Comparison of ENCODE assay signal across 20 cellular contexts in genomic region chr4:150280975-150281374, GRCh38.
DNase-seq lines count a peak whose midpoint lies in the region; ATAC-seq and TF ChIP-seq lines count a peak whose summit lies in the region.
"Had no signal": no experiment of that assay in that cellular context is flagged by ENCODE, and none has a peak within 500 bp of the region (broad histone marks: within the 10 kb centered on the region; RNA-seq: fewer than 3 reads in every experiment).

No MANE protein-coding gene starts in this region.

- H3K4ac ChIP-seq in IMR-90 (ENCODE audit: low read depth, low read length), result peak overlapping the region; percentile 83

- TF ChIP-seq POLR2A in IMR-90 (IDR thresholded peaks at IDR 0.05; ENCODE audit: low read depth, low read length), result no peak; the same call in 1 of the 2 replicates
- TF ChIP-seq POLR2A in transverse colon (IDR thresholded peaks at IDR 0.05), result no peak
- TF ChIP-seq POLR2A in GM18505 (IDR thresholded peaks at IDR 0.05; ENCODE audit: borderline replicate concordance, extremely low read depth, insufficient read depth, insufficient read length), result no peak

- in situ Hi-C loops in IMR-90 (cut with MboI; ENCODE audit: low sequenced_read_pairs) (no loop called here), transverse colon (cut with MboI; ENCODE audit: low pct_ligation_motif_present in 1 of 4, low pct_unique_long_range_greater_than_20kb in 1 of 4, low sequenced_read_pairs in 3 of 4) (loop anchor here in 2 of 4 donors (25.0 kb wide), 1 partner anchor 581 kb away; no protein-coding TSS in a partner anchor)

- peak overlapping the region; percentile 91 for H3K27ac ChIP-seq in IMR-90 (ENCODE audit: insufficient read depth, low read length)
- no peak overlapping the region for H3K27ac ChIP-seq in neural cell (ENCODE audit: low read length)
- H3K27ac ChIP-seq in transverse colon, result peak overlapping the region in 3 of 4 donors; percentile 43 to 61 (median 54)
- H3K27ac ChIP-seq: right atrium auricular region, RWPE1, thyroid gland had no signal

- peak overlapping the region; percentile 63 for H3K18ac ChIP-seq in IMR-90 (ENCODE audit: low read depth, low read length)

- H3K4me1 Mint-ChIP-seq in dendritic cell treated with granulocyte-macrophage colony-stimulating factor and Interleukin-4, amounts not matched to agents 40 ng/mL and 50 ng/mL, for 4 days (ENCODE audit: low read depth), result peaks cover 43% of the 10 kb centered on the region
- H3K4me1 Mint-ChIP-seq: stimulated activated memory B cell treated with anti-CD40 and anti-IgM and Interleukin-4, amounts not matched to agents 10 μg/mL and 1 μg/mL and 100 μg/mL, for 72 hours had no signal

- H3K36me3 Mint-ChIP-seq in dendritic cell treated with granulocyte-macrophage colony-stimulating factor and Interleukin-4, amounts not matched to agents 40 ng/mL and 50 ng/mL, for 4 days (ENCODE audit: low read depth), result no peaks in the 10 kb centered on the region

- CTCF ChIA-PET in IMR-90 (lab: Yijun Ruan, JAX), result interaction anchor here (0.6 to 1.6 kb wide), 3 partner anchors 76 to 586 kb away, joined by 5 to 6 read pairs (median 6); no protein-coding TSS in a partner anchor

- peak overlapping the region; percentile 75 for H2BK5ac ChIP-seq in IMR-90 (ENCODE audit: low read depth, low read length, poor library complexity, severe bottlenecking)

- no peaks in the 10 kb centered on the region for H3K27me3 ChIP-seq in IMR-90 (ENCODE audit: control insufficient read depth, insufficient read depth, low read length)
- H3K27me3 ChIP-seq in neural cell (ENCODE audit: insufficient read depth, low read depth, low read length), result no peaks in the 10 kb centered on the region
- H3K27me3 ChIP-seq in transverse colon, result no peaks in the 10 kb centered on the region
- H3K27me3 ChIP-seq: heart right ventricle, right atrium auricular region, thyroid gland had no signal

- H3K9me2 ChIP-seq in neural cell (ENCODE audit: insufficient read depth, low read length), result no peaks in the 10 kb centered on the region

- POLR2A ChIA-PET in IMR-90 (lab: Charles Lee; ENCODE audit: unreplicated experiment), result no interaction called here

- peak overlapping the region; percentile 49 for H3K27ac Mint-ChIP-seq in dendritic cell treated with granulocyte-macrophage colony-stimulating factor and Interleukin-4, amounts not matched to agents 40 ng/mL and 50 ng/mL, for 4 days
- H3K27ac Mint-ChIP-seq: activated T-cell treated with anti-CD3 and anti-CD28 coated beads, Interleukin-2, amount 50 U/mL, for 24 hours; stimulated activated memory B cell treated with anti-CD40 and anti-IgM and Interleukin-4, amounts not matched to agents 10 μg/mL and 1 μg/mL and 100 μg/mL, for 72 hours had no signal

- peaks cover 14% of the 10 kb centered on the region for H3K9me1 ChIP-seq in IMR-90 (ENCODE audit: insufficient read depth, low read length)

- H3K4me2 ChIP-seq in IMR-90 (ENCODE audit: low read depth, low read length) (peak overlapping the region; percentile 66), neural cell (ENCODE audit: low read length) (peak overlapping the region; percentile 25)

- H3K36me3 ChIP-seq in IMR-90 (ENCODE audit: control insufficient read depth, insufficient read depth, low read length) (peaks cover 1% of the 10 kb centered on the region; the same call in 1 of the 2 replicates), neural cell (ENCODE audit: insufficient read depth, low read length) (no peaks in the 10 kb centered on the region), transverse colon (peaks cover 0 to 23% (median 9%) of the 10 kb centered on the region in 4 donors)

- H3K79me2 ChIP-seq in neural cell (replicated peaks; ENCODE audit: insufficient read depth, low read length), result no peaks in the 10 kb centered on the region

- peak overlapping the region; percentile 54 for H2AFZ ChIP-seq in IMR-90 (replicated peaks; ENCODE audit: low read length, poor library complexity)
- H2AFZ ChIP-seq in neural cell (ENCODE audit: low read depth, low read length), result no peak overlapping the region

- no peak overlapping the region for H3K4me3 Mint-ChIP-seq in dendritic cell treated with granulocyte-macrophage colony-stimulating factor and Interleukin-4, amounts not matched to agents 40 ng/mL and 50 ng/mL, for 4 days
- H3K4me3 Mint-ChIP-seq: activated T-cell treated with anti-CD3 and anti-CD28 coated beads, Interleukin-2, amount 50 U/mL, for 24 hours; effector memory CD8-positive, alpha-beta T cell; stimulated activated memory B cell treated with anti-CD40 and anti-IgM and Interleukin-4, amounts not matched to agents 10 μg/mL and 1 μg/mL and 100 μg/mL, for 72 hours had no signal

- H4K8ac ChIP-seq in IMR-90 (ENCODE audit: low read depth in 2 of 2, low read length in 2 of 2), result peak overlapping the region; percentile 75 to 87

- H3K9me3 ChIP-seq in IMR-90 (ENCODE audit: control insufficient read depth, insufficient read depth, low read length) (no peaks in the 10 kb centered on the region), neural cell (ENCODE audit: low read length) (no peaks in the 10 kb centered on the region), transverse colon (peaks cover 0 to 6% of the 10 kb centered on the region in 2 donors)
- H3K9me3 ChIP-seq: right atrium auricular region, thyroid gland had no signal

- H3K27me3 Mint-ChIP-seq in dendritic cell treated with granulocyte-macrophage colony-stimulating factor and Interleukin-4, amounts not matched to agents 40 ng/mL and 50 ng/mL, for 4 days, result no peaks in the 10 kb centered on the region
- H3K27me3 Mint-ChIP-seq: activated T-cell treated with anti-CD3 and anti-CD28 coated beads, Interleukin-2, amount 50 U/mL, for 24 hours; effector memory CD8-positive, alpha-beta T cell; stimulated activated memory B cell treated with anti-CD40 and anti-IgM and Interleukin-4, amounts not matched to agents 10 μg/mL and 1 μg/mL and 100 μg/mL, for 72 hours had no signal

- DNase-seq in IMR-90 (no peak), transverse colon (no peak), DMS53 treated with DMSO at 0.1 percent for 48 hours (lab: John Stamatoyannopoulos, UW; ENCODE audit: unreplicated experiment) (no peak), left ventricle myocardium superior (no peak)
- no peak for DNase-seq in activated CD4-positive, alpha-beta T cell treated with anti-CD3 and anti-CD28 coated beads for 1 hour
- DNase-seq: activated CD4-positive, alpha-beta T cell treated with anti-CD3 and anti-CD28 coated beads, Interleukin-2, amount 50 U/mL, for 4 hours; activated naive CD4-positive, alpha-beta T cell treated with Interleukin-2 at 50 U/mL for 16 hours; activated T-cell treated with anti-CD3 and anti-CD28 coated beads, Interleukin-2, amount 50 U/mL, for 24 hours; effector memory CD8-positive, alpha-beta T cell; heart right ventricle; NCI-H510A treated with DMSO at 0.1 percent for 48 hours; SW 1271; thyroid gland had no signal

- ATAC-seq in IMR-90 (ENCODE audit: low read depth) (peak; percentile 6), GM18505 (IDR thresholded peaks at IDR 0.05; ENCODE audit: unreplicated experiment) (no peak), left ventricle myocardium superior (no peak)
- ATAC-seq: effector memory CD8-positive, alpha-beta T cell; stimulated activated memory B cell treated with anti-CD40 and anti-IgM and Interleukin-4, amounts not matched to agents 10 μg/mL and 1 μg/mL and 100 μg/mL, for 72 hours had no signal

- H2BK15ac ChIP-seq in IMR-90 (ENCODE audit: low read depth, low read length), result peak overlapping the region; percentile 88

- H4K20me1 ChIP-seq in IMR-90 (ENCODE audit: insufficient read depth, low read length), result no peaks in the 10 kb centered on the region
- H4K20me1 ChIP-seq in neural cell (ENCODE audit: insufficient read depth), result no peaks in the 10 kb centered on the region

- peak overlapping the region; percentile 76 for H4K5ac ChIP-seq in IMR-90 (ENCODE audit: low read depth, low read length)

- H3K4me1 ChIP-seq in IMR-90 (ENCODE audit: control insufficient read depth, insufficient read depth, low read length) (peaks cover 19% of the 10 kb centered on the region), transverse colon (peaks cover 0 to 12% (median 0%) of the 10 kb centered on the region in 4 donors)
- H3K4me1 ChIP-seq: thyroid gland had no signal

- no peak overlapping the region for H3K4me3 ChIP-seq in IMR-90 (ENCODE audit: insufficient read depth, low read depth, low read length)
- peak overlapping the region; percentile 32 for H3K4me3 ChIP-seq in neural cell (ENCODE audit: low read length)
- H3K4me3 ChIP-seq in transverse colon, result no peak overlapping the region
- H3K4me3 ChIP-seq: heart right ventricle, lung, right atrium auricular region, thyroid gland had no signal

- peak; percentile 78 for TF ChIP-seq EP300 in neural cell (conservative IDR thresholded peaks at IDR 0.05; ENCODE audit: poor library complexity, severe bottlenecking)
- no peak for TF ChIP-seq EP300 in transverse colon (IDR thresholded peaks at IDR 0.05; ENCODE audit: low read depth)

- no peaks in the 10 kb centered on the region for H3K9me3 Mint-ChIP-seq in dendritic cell treated with granulocyte-macrophage colony-stimulating factor and Interleukin-4, amounts not matched to agents 40 ng/mL and 50 ng/mL, for 4 days
- H3K9me3 Mint-ChIP-seq: effector memory CD8-positive, alpha-beta T cell had no signal

- dilution Hi-C loops in IMR-90 (cut with HindIII; ENCODE audit: low sequenced_read_pairs, unreplicated experiment), result no loop called here

- no peaks in the 10 kb centered on the region for H3F3A ChIP-seq in neural cell (ENCODE audit: insufficient read depth, low read length, poor library complexity, severe bottlenecking)

- H3K23ac ChIP-seq in IMR-90 (ENCODE audit: low read depth, low read length), result peak overlapping the region; percentile 87

- peak overlapping the region; percentile 91 for H2AK5ac ChIP-seq in IMR-90 (ENCODE audit: low read depth, low read length)

- intact Hi-C loops in IMR-90 (cut with micrococcal nuclease), result loop anchor here (5.0 kb wide), 2 partner anchors 44 to 279 kb away; no protein-coding TSS in a partner anchor
- intact Hi-C loops in dendritic cell treated with granulocyte-macrophage colony-stimulating factor and Interleukin-4, amounts not matched to agents 40 ng/mL and 50 ng/mL, for 4 days (cut with micrococcal nuclease), result no loop called here
- intact Hi-C loops in transverse colon (cut with DNase I; ENCODE audit: low total_unique reads), result no loop called here
- intact Hi-C loops in left ventricle myocardium superior (cut with micrococcal nuclease), result no loop called here

- peak overlapping the region; percentile 95 for H4K91ac ChIP-seq in IMR-90 (ENCODE audit: insufficient read depth, low read depth, low read length)

- H2AK9ac ChIP-seq in IMR-90 (replicated peaks; ENCODE audit: low read depth, low read length, poor library complexity), result peak overlapping the region; percentile 73

- peak overlapping the region; percentile 83 for H3K14ac ChIP-seq in IMR-90 (replicated peaks; ENCODE audit: low read depth, low read length)

- no peak for TF ChIP-seq RAD21 in IMR-90 (IDR thresholded peaks at IDR 0.05; ENCODE audit: low read length)
- no peak for TF ChIP-seq RAD21 in neural cell (conservative IDR thresholded peaks at IDR 0.05)

- TF ChIP-seq CTCF in IMR-90 (conservative IDR thresholded peaks at IDR 0.05; ENCODE audit: low read depth, low read length) (no peak), neural cell (IDR thresholded peaks at IDR 0.05; ENCODE audit: poor library complexity, severe bottlenecking) (no peak), transverse colon (IDR thresholded peaks at IDR 0.05) (no peak)

- H3K56ac ChIP-seq in IMR-90 (ENCODE audit: extremely low read depth, insufficient read depth, low read length), result peak overlapping the region; percentile 51

- peak overlapping the region; percentile 80 for H2BK120ac ChIP-seq in IMR-90 (ENCODE audit: low read depth, low read length)

- H3K9ac ChIP-seq in IMR-90 (ENCODE audit: low read depth, low read length) (peak overlapping the region; percentile 67), neural cell (ENCODE audit: low read length) (no peak overlapping the region)

- H2BK20ac ChIP-seq in IMR-90 (ENCODE audit: low read depth, low read length), result peak overlapping the region; percentile 82

- peaks cover 0 to 5% of the 10 kb centered on the region in 2 experiments; a peak in 1 of 4 replicates for H3K79me1 ChIP-seq in IMR-90 (ENCODE audit: low read depth in 1 of 2, low read length in 2 of 2)

- no TSS peak for BruUV-seq in IMR-90 (replicated peaks; lab: Mats Ljungman, UMichigan)

- whole genome bisulfite sequencing in IMR-90 (ENCODE audit: extremely low coverage in 2 of 2, insufficient read length in 1 of 2), 2 experiments, result 89% methylated on average over 3 of the region's 8 CpGs; no CpG with 5 or more reads in 1 of the 2 experiments
- WGBS in transverse colon (ENCODE audit: low coverage in 1 of 2), 2 donors, result 91 to 94% methylated on average over 8 of the region's 8 CpGs
